Comparison of ENCODE assay signal across 29 cellular contexts in genomic region chr12:120515496-120515895, GRCh38.
"Had no signal": no experiment of that assay in that cellular context is flagged by ENCODE, and none has a peak within 500 bp of the region (broad histone marks: within the 10 kb centered on the region; RNA-seq: fewer than 3 reads in every experiment).

No MANE protein-coding gene starts in this region.

- H3K27me3 ChIP-seq: breast epithelium, heart right ventricle, left lung, neutrophil, upper lobe of left lung had no signal

- H3K4me3 ChIP-seq: breast epithelium, heart right ventricle, left lung, lower lobe of right lung, mucosa of descending colon, smooth muscle cell, thoracic aorta, upper lobe of left lung had no signal

- H3K4me1 ChIP-seq: breast epithelium, heart right ventricle, left lung, lower lobe of right lung, upper lobe of left lung had no signal

- H3K9me3 ChIP-seq: breast epithelium, heart right ventricle, left lung, lower lobe of right lung, mucosa of descending colon, neutrophil, thoracic aorta, upper lobe of left lung had no signal

- DNase-seq: activated CD4-positive, alpha-beta memory T cell treated with anti-CD3 and anti-CD28 coated beads, Interleukin-2, amount 10 ng/mL, durations not matched to agents 7 days and 5 days; activated CD4-positive, alpha-beta T cell treated with anti-CD3 and anti-CD28 coated beads for 1 hour; activated CD4-positive, alpha-beta T cell treated with anti-CD3 and anti-CD28 coated beads, Interleukin-2, amount 10 ng/mL, durations not matched to agents 7 days and 5 days; activated gamma-delta T cell treated with Interleukin-2 at 50 U/mL for 16 hours; activated naive CD4-positive, alpha-beta T cell treated with anti-CD3 and anti-CD28 coated beads, Interleukin-2, amount 50 U/mL, for 16 hours; activated T-cell treated with anti-CD3 and anti-CD28 coated beads, Interleukin-2, amount 50 U/mL, for 4 hours; amniotic stem cell; dermis blood vessel endothelial cell; effector CD8-positive, alpha-beta T cell; heart right ventricle; kidney glomerular epithelial cell; left lung; lower lobe of right lung; mesendoderm; mucosa of descending colon; retina; stimulated activated CD4-positive, alpha-beta T cell treated with anti-CD3 and anti-CD28 coated beads, Interleukin-15, amount 100 ng/mL, for 24 hours; stimulated activated CD4-positive, alpha-beta T cell treated with anti-CD3 and anti-CD28 coated beads, Interleukin-2, amount 100 ng/mL, for 24 hours; stimulated activated naive B cell treated with anti-CD40 and anti-IgM and Interleukin-4, amounts not matched to agents 10 μg/mL and 1 μg/mL and 100 μg/mL, for 72 hours; T-helper 2 cell; upper lobe of left lung had no signal

- H3K27ac ChIP-seq: breast epithelium, heart right ventricle, left lung, lower lobe of right lung, neutrophil, thoracic aorta, upper lobe of left lung had no signal

- ATAC-seq: activated T-cell treated with anti-CD3 and anti-CD28 coated beads, Interleukin-2, amount 50 U/mL, for 4 hours; activated T-helper 17 cell treated with anti-CD3 and anti-CD28 coated beads, Interleukin-2, amount 50 U/mL, for 72 hours; heart right ventricle; left lung; lower lobe of right lung; mucosa of descending colon; natural killer cell treated with Interleukin-12 subunit alpha and Interleukin-12 subunit beta and Interleukin-15 and Interleukin-18, amount 100 ng/mL, for 72 hours; SK-N-SH treated with all-trans-retinoic acid at 6 μM for 48 hours; stimulated activated naive B cell treated with anti-CD40 and anti-IgM and Interleukin-4, amounts not matched to agents 10 μg/mL and 1 μg/mL and 100 μg/mL, for 72 hours; WTC11 had no signal

- H3K36me3 ChIP-seq: breast epithelium had no signal
